Comparison of ENCODE assay signal across 12 cellular contexts in genomic region chr4:67437974-67438713, GRCh38.
A peak's percentile ranks its signal among the peaks of the same experiment; 100 is the strongest.
DNase-seq lines count a peak whose midpoint lies in the region; ATAC-seq, FAIRE-seq and TF ChIP-seq lines count a peak whose summit lies in the region.
"Had no signal": no experiment of that assay in that cellular context is flagged by ENCODE, and none has a peak within 500 bp of the region (broad histone marks: within the 10 kb centered on the region; RNA-seq: fewer than 3 reads in every experiment).

No MANE protein-coding gene starts in this region.

- H3K27ac Mint-ChIP-seq in stimulated activated naive CD8-positive, alpha-beta T cell treated with anti-CD3 and anti-CD28 coated beads, Interleukin-15, amount 100 ng/mL, for 72 hours = peak overlapping the region; percentile 7 to 54
- no peak overlapping the region for H3K27ac Mint-ChIP-seq in type B pancreatic cell
- H3K27ac Mint-ChIP-seq: activated CD4-positive, alpha-beta T cell treated with anti-CD3 and anti-CD28 coated beads, Interleukin-2, amount 10 ng/mL, durations not matched to agents 24 days and 14 days had no signal

- no peak for DNase-seq in stimulated activated naive CD8-positive, alpha-beta T cell treated with anti-CD3 and anti-CD28 coated beads, Interleukin-15, amount 100 ng/mL, for 72 hours
- no peak for DNase-seq in stimulated activated naive CD8-positive, alpha-beta T cell treated with anti-CD3 and anti-CD28 coated beads, Interleukin-15, Interleukin-2, amounts not matched to agents 100 U/mL and 50 U/mL, for 24 hours
- DNase-seq in brain microvascular endothelial cell = peak; percentile 54
- no peak for DNase-seq in right atrium auricular region (ENCODE audit: low spot score)
- DNase-seq in HTR-8/SVneo (ENCODE audit: insufficient read length, low spot score) = no peak
- DNase-seq in activated effector memory CD4-positive, alpha-beta T cell treated with Interleukin-2 at 50 U/mL for 16 hours = no peak
- DNase-seq in NCI-H2171 (lab: John Stamatoyannopoulos, UW) = no peak
- DNase-seq in type B pancreatic cell (ENCODE audit: extremely low spot score, unreplicated experiment) = no peak
- DNase-seq: activated CD4-positive, alpha-beta T cell treated with anti-CD3 and anti-CD28 coated beads, Interleukin-2, amount 10 ng/mL, durations not matched to agents 24 days and 14 days; stimulated activated CD4-positive, alpha-beta T cell treated with anti-CD3 and anti-CD28 coated beads, Interleukin-12 subunit alpha, Interleukin-12 subunit beta, amount 100 ng/mL, for 4 hours had no signal

- no peak for FAIRE-seq in HTR-8/SVneo (lab: Jason Lieb, UNC)
- FAIRE-seq: GM12878 had no signal

- peaks cover 7% of the 10 kb centered on the region for H3K4me1 Mint-ChIP-seq in stimulated activated naive CD8-positive, alpha-beta T cell treated with anti-CD3 and anti-CD28 coated beads, Interleukin-15, amount 100 ng/mL, for 72 hours
- H3K4me1 Mint-ChIP-seq in type B pancreatic cell (ENCODE audit: unreplicated experiment) = no peaks in the 10 kb centered on the region

- no peaks in the 10 kb centered on the region for H3K36me3 ChIP-seq in brain microvascular endothelial cell (replicated peaks)
- no peaks in the 10 kb centered on the region for H3K36me3 ChIP-seq in right atrium auricular region

- in situ Hi-C loops in brain microvascular endothelial cell (cut with HindIII; ENCODE audit: low pct_ligation_motif_present, low sequenced_read_pairs) = no loop called here

- H3K4me3 ChIP-seq in brain microvascular endothelial cell (ENCODE audit: low read depth, low read length) = no peak overlapping the region
- no peak overlapping the region for H3K4me3 ChIP-seq in right atrium auricular region
- H3K4me3 ChIP-seq: GM12878 had no signal

- TF ChIP-seq CTCF in brain microvascular endothelial cell (IDR thresholded peaks at IDR 0.05; ENCODE audit: low read depth, low read length, missing control alignments) (no peak), right atrium auricular region (IDR thresholded peaks at IDR 0.05) (no peak), type B pancreatic cell (conservative IDR thresholded peaks at IDR 0.05) (no peak)

- peak; percentile 45 for ATAC-seq in stimulated activated naive CD8-positive, alpha-beta T cell treated with anti-CD3 and anti-CD28 coated beads, Interleukin-15, amount 100 ng/mL, for 72 hours
- no peak for ATAC-seq in stimulated activated naive CD8-positive, alpha-beta T cell treated with anti-CD3 and anti-CD28 coated beads, Interleukin-15, Interleukin-2, amounts not matched to agents 100 U/mL and 50 U/mL, for 24 hours
- ATAC-seq: GM12878 had no signal

- H3K9me3 Mint-ChIP-seq in stimulated activated naive CD8-positive, alpha-beta T cell treated with anti-CD3 and anti-CD28 coated beads, Interleukin-15, amount 100 ng/mL, for 72 hours = peaks cover 5 to 13% of the 10 kb centered on the region in 2 donors
- H3K9me3 Mint-ChIP-seq in type B pancreatic cell = no peaks in the 10 kb centered on the region

- H3K27me3 Mint-ChIP-seq in stimulated activated naive CD8-positive, alpha-beta T cell treated with anti-CD3 and anti-CD28 coated beads, Interleukin-15, amount 100 ng/mL, for 72 hours = no peaks in the 10 kb centered on the region
- no peaks in the 10 kb centered on the region for H3K27me3 Mint-ChIP-seq in type B pancreatic cell
- H3K27me3 Mint-ChIP-seq: activated CD4-positive, alpha-beta T cell treated with anti-CD3 and anti-CD28 coated beads, Interleukin-2, amount 10 ng/mL, durations not matched to agents 24 days and 14 days had no signal

- peak overlapping the region; percentile 79 for H3K27ac ChIP-seq in brain microvascular endothelial cell
- peak overlapping the region; percentile 8 to 40 for H3K27ac ChIP-seq in right atrium auricular region

- H3K4me3 Mint-ChIP-seq in stimulated activated naive CD8-positive, alpha-beta T cell treated with anti-CD3 and anti-CD28 coated beads, Interleukin-15, amount 100 ng/mL, for 72 hours = no peak overlapping the region
- H3K4me3 Mint-ChIP-seq in type B pancreatic cell = no peak overlapping the region
- H3K4me3 Mint-ChIP-seq: activated CD4-positive, alpha-beta T cell treated with anti-CD3 and anti-CD28 coated beads, Interleukin-2, amount 10 ng/mL, durations not matched to agents 24 days and 14 days; CD14-positive monocyte had no signal

- peaks cover 14% of the 10 kb centered on the region for H3K36me3 Mint-ChIP-seq in type B pancreatic cell

- H3K4me1 ChIP-seq in right atrium auricular region = peaks cover 0 to 7% of the 10 kb centered on the region in 2 donors

- H3K27me3 ChIP-seq in brain microvascular endothelial cell (replicated peaks) (no peaks in the 10 kb centered on the region), right atrium auricular region (no peaks in the 10 kb centered on the region)

- H3K9me3 ChIP-seq in right atrium auricular region = no peaks in the 10 kb centered on the region
